ENCODE assay signal across 8 cellular contexts in genomic region chr13:46796515-46797467, GRCh38. TPM values are rescaled to one million over a fixed set of nuclear protein-coding genes. Genes with fewer than 3 reads are reported as not detected.
DNase-seq lines count a peak whose midpoint lies in the region; ATAC-seq and TF ChIP-seq lines count a peak whose summit lies in the region.

Gene ESD, minus strand, starts transcription at chr13:46797161. Its CDS starts 5,748 bp downstream, at chr13:46791413.

- H3K27ac ChIP-seq in A673 (ENCODE audit: low read depth, low read length, poor library complexity, severe bottlenecking) = peak within 1 kb of the TSS; percentile 83
- peak within 1 kb of the TSS; percentile 93 for H3K27ac ChIP-seq in WERI-Rb-1
- peak within 1 kb of the TSS; percentile 77 for H3K27ac ChIP-seq in mammary epithelial cell (ENCODE audit: insufficient read depth, low read depth, low read length)

- peak within 1 kb of the TSS; percentile 96 for H2AFZ ChIP-seq in mammary epithelial cell (ENCODE audit: low read depth, low read length)

- DNase-seq in A673 (ENCODE audit: low spot score) (peak; percentile 96), NCI-H2171 treated with DMSO at 0.1 percent for 48 hours (lab: John Stamatoyannopoulos, UW) (peak; percentile 84), WERI-Rb-1 (peak; percentile 92), mammary epithelial cell (peak; percentile 81), iPS-NIHi7 (ENCODE audit: extremely low spot score) (peak; percentile 95), smooth muscle cell of the brain vasculature (ENCODE audit: low read depth, low spot score) (peak; percentile 79)

- CTCF ChIA-PET in A673 (lab: Charles Lee) = no interaction called here
- CTCF ChIA-PET in mammary epithelial cell (lab: Charles Lee; ENCODE audit: low non-redundant PET) = no interaction called here

- WGBS in mammary epithelial cell (ENCODE audit: low coverage, missing lambda C conversion rate) = 2% methylated on average over 44 of the region's 76 CpGs

- H3K27me3 ChIP-seq in A673 (replicated peaks; ENCODE audit: insufficient read depth, low read depth, low read length, poor library complexity) (no peaks in the 10 kb centered on the region), WERI-Rb-1 (ENCODE audit: insufficient read depth, low read depth, severe bottlenecking) (no peaks in the 10 kb centered on the region), mammary epithelial cell (ENCODE audit: insufficient read depth, low read length) (no peaks in the 10 kb centered on the region)

- intact Hi-C loops in A673 (cut with micrococcal nuclease; ENCODE audit: unreplicated experiment) (no loop called here), mammary epithelial cell (cut with micrococcal nuclease) (no loop called here)

- no peaks in the 10 kb centered on the region for H4K20me1 ChIP-seq in mammary epithelial cell (ENCODE audit: insufficient read depth, low read length)

- BruUV-seq in A673 (replicated peaks; lab: Mats Ljungman, UMichigan) (no TSS peak), mammary epithelial cell (replicated peaks; lab: Mats Ljungman, UMichigan) (no TSS peak)

- in situ Hi-C loops in mammary epithelial cell (cut with MboI; ENCODE audit: low sequenced_read_pairs in 2 of 2) = no loop called here

- dilution Hi-C loops in mammary epithelial cell (cut with HindIII; ENCODE audit: low sequenced_read_pairs) = no loop called here

- peaks cover 19% of the 10 kb centered on the region for H3K4me1 ChIP-seq in A673 (ENCODE audit: insufficient read depth, low read length, poor library complexity, severe bottlenecking)
- peaks cover 23% of the 10 kb centered on the region for H3K4me1 ChIP-seq in mammary epithelial cell (ENCODE audit: insufficient read depth, low read length)

- POLR2A ChIA-PET in A673 (lab: Charles Lee; ENCODE audit: low non-redundant PET) = no interaction called here

- H3K9ac ChIP-seq in mammary epithelial cell (ENCODE audit: insufficient read depth, low read length) = peak within 1 kb of the TSS; percentile 88

- H3K4me3 ChIP-seq in A673 (ENCODE audit: low read depth, low read length, poor library complexity, severe bottlenecking) (peak within 1 kb of the TSS; percentile 69), WERI-Rb-1 (ENCODE audit: low read depth, low read length) (peak within 1 kb of the TSS; percentile 55), mammary epithelial cell (replicated peaks in 1 of 3; ENCODE audit: insufficient read depth in 1 of 3, low read depth in 2 of 3, low read length in 3 of 3) (peak within 1 kb of the TSS; percentile 72 to 88 (median 82))

- H3K9me3 ChIP-seq in A673 (ENCODE audit: low read depth, low read length, poor library complexity, severe bottlenecking) (no peaks in the 10 kb centered on the region), WERI-Rb-1 (ENCODE audit: severe bottlenecking) (no peaks in the 10 kb centered on the region), mammary epithelial cell (replicated peaks; ENCODE audit: insufficient read depth, low read length) (no peaks in the 10 kb centered on the region)

- H3K36me3 ChIP-seq in A673 (ENCODE audit: insufficient read depth, low read length, poor library complexity, severe bottlenecking) (peaks cover 12% of the 10 kb centered on the region), WERI-Rb-1 (no peaks in the 10 kb centered on the region), mammary epithelial cell (ENCODE audit: insufficient read depth, low read length) (no peaks in the 10 kb centered on the region)

- peak within 1 kb of the TSS; percentile 83 for H3K4me2 ChIP-seq in mammary epithelial cell (ENCODE audit: insufficient read depth, low read depth, low read length)

- peaks cover 37% of the 10 kb centered on the region for H3K79me2 ChIP-seq in mammary epithelial cell (ENCODE audit: insufficient read depth, low read length)

- peak; percentile 90 for ATAC-seq in GM18867 (IDR thresholded peaks at IDR 0.05; ENCODE audit: unreplicated experiment)
- peak; percentile 91 for ATAC-seq in HG03103 (IDR thresholded peaks at IDR 0.05; ENCODE audit: low read depth, unreplicated experiment)

- no peak for TF ChIP-seq CTCF in A673 (conservative IDR thresholded peaks at IDR 0.05; ENCODE audit: low read depth, low read length)
- TF ChIP-seq CTCF in WERI-Rb-1 (IDR thresholded peaks at IDR 0.05; ENCODE audit: low read depth, low read length) = no peak
- TF ChIP-seq CTCF in mammary epithelial cell (conservative IDR thresholded peaks at IDR 0.05 in 1 of 2, IDR thresholded peaks at IDR 0.05 in 1 of 2; ENCODE audit: extremely low read depth in 1 of 2, insufficient read depth in 1 of 2, low read depth in 1 of 2, low read length in 2 of 2) = no peak

RNA-seq across cellular contexts. Expression of gene ESD, which starts in this region (rescaled TPM):
- 165 and 167 TPM in 2 replicates for total RNA-seq in A673 (2021)
- total RNA-seq in mammary epithelial cell = 10 to 100 TPM; 81.5 to 84.2 TPM
- polyA plus RNA-seq in mammary epithelial cell = 106 TPM
- polyA minus RNA-seq in mammary epithelial cell = 91.8 TPM

Comparison
In these comparisons a context has a peak if more than half of its experiments do, and no peak if none do; other contexts are left out.
1. Peak in every context shown above with its lines: DNase-seq, ATAC-seq, H3K4me3 ChIP-seq and H3K27ac ChIP-seq.